In genomic region chr10:93566435-93567276, GRCh38 we compare ENCODE assay signal across 10 cellular contexts. TPM values are rescaled to one million over a fixed set of nuclear protein-coding genes. Genes with fewer than 3 reads are reported as not detected.
A peak's percentile ranks its signal among the peaks of the same experiment; 100 is the strongest.
DNase-seq lines count a peak whose midpoint lies in the region; ATAC-seq and TF ChIP-seq lines count a peak whose summit lies in the region.
"Had no signal": no experiment of that assay in that cellular context is flagged by ENCODE, and none has a peak within 500 bp of the region (broad histone marks: within the 10 kb centered on the region; RNA-seq: fewer than 3 reads in every experiment).

TSS of gene FFAR4 (plus strand) at chr10:93566665. CDS start at chr10:93566721, 56 bp downstream.

- H3K9ac ChIP-seq in duodenal mucosa (ENCODE audit: low read depth in 1 of 2, low read length in 2 of 2): no peak within 1 kb of the TSS

- DNase-seq in SKM-1 treated with dmso at 0.1 percent for 144 hours (lab: John Stamatoyannopoulos, UW; ENCODE audit: unreplicated experiment): peak; percentile 48
- DNase-seq in SKM-1 (lab: John Stamatoyannopoulos, UW; ENCODE audit: unreplicated experiment): no peak
- DNase-seq in mucosa of descending colon: peak; percentile 57 to 81 (median 80)
- no peak for DNase-seq in vagina (ENCODE audit: extremely low spot score in 2 of 2)
- DNase-seq in activated CD4-positive, alpha-beta T cell treated with anti-CD3 and anti-CD28 coated beads, Interleukin-2, amount 50 U/mL, for 1 hour: no peak
- no peak for DNase-seq in HuH-7 (ENCODE audit: low spot score)
- DNase-seq: effector CD4-positive, alpha-beta T cell had no signal

- no peak for TF ChIP-seq POLR2A in vagina (IDR thresholded peaks at IDR 0.05)

- H3K4me1 ChIP-seq in duodenal mucosa (ENCODE audit: control insufficient read depth in 1 of 2, insufficient read depth in 2 of 2, low read length in 2 of 2) (peaks cover 3 to 5% of the 10 kb centered on the region in 2 donors), mucosa of descending colon (ENCODE audit: low read depth) (peaks cover 6% of the 10 kb centered on the region), vagina (peaks cover 14% of the 10 kb centered on the region)

- H3K27me3 ChIP-seq in duodenal mucosa (ENCODE audit: control insufficient read depth in 1 of 2, insufficient read depth in 2 of 2, low read length in 2 of 2): peaks cover 36% of the 10 kb centered on the region in 2 donors
- no peaks in the 10 kb centered on the region for H3K27me3 ChIP-seq in vagina

- H3K4me3 ChIP-seq in duodenal mucosa (ENCODE audit: low read depth in 1 of 2, low read length in 2 of 2) (peak within 1 kb of the TSS; percentile 20 to 57), mucosa of descending colon (peak within 1 kb of the TSS; percentile 11), vagina (peak within 1 kb of the TSS; percentile 4 to 16)

- intact Hi-C loops in mucosa of descending colon (cut with DNase I, micrococcal nuclease): no loop called here
- intact Hi-C loops in vagina (cut with DNase I): no loop called here

- H3K9me3 ChIP-seq in duodenal mucosa (ENCODE audit: control insufficient read depth in 1 of 2, low read length in 2 of 2): no peaks in the 10 kb centered on the region
- H3K9me3 ChIP-seq in mucosa of descending colon: no peaks in the 10 kb centered on the region
- H3K9me3 ChIP-seq in vagina: no peaks in the 10 kb centered on the region

- no peak within 1 kb of the TSS for H3K27ac ChIP-seq in duodenal mucosa (ENCODE audit: low read depth, low read length)
- no peak within 1 kb of the TSS for H3K27ac ChIP-seq in vagina
- H3K27ac ChIP-seq: C4-2B had no signal

- TF ChIP-seq CTCF in mucosa of descending colon (IDR thresholded peaks at IDR 0.05): no peak
- no peak for TF ChIP-seq CTCF in vagina (IDR thresholded peaks at IDR 0.05)

- ATAC-seq in mucosa of descending colon (peak; percentile 93), GM21723 (IDR thresholded peaks at IDR 0.05; ENCODE audit: unreplicated experiment) (no peak)

- H3K36me3 ChIP-seq in duodenal mucosa (ENCODE audit: control insufficient read depth in 1 of 2, insufficient read depth in 2 of 2, low read length in 2 of 2) (no peaks in the 10 kb centered on the region), mucosa of descending colon (ENCODE audit: low read depth) (no peaks in the 10 kb centered on the region), vagina (no peaks in the 10 kb centered on the region)

RNA-seq across cellular contexts. Expression of gene FFAR4, which starts in this region (rescaled TPM):
- total RNA-seq in mucosa of descending colon: 10 to 100 TPM; 17.4 to 36.3 (median 28.7) TPM
- total RNA-seq in vagina: 1.5 TPM

Comparison
In these comparisons a context has a peak if more than half of its experiments do, and no peak if none do; other contexts are left out.
1. DNase-seq: peak in SKM-1 treated with dmso at 0.1 percent for 144 hours (single experiment) and mucosa of descending colon (3 of 3); none in SKM-1 (single experiment), vagina (0 of 2), activated CD4-positive, alpha-beta T cell treated with anti-CD3 and anti-CD28 coated beads, Interleukin-2, amount 50 U/mL, for 1 hour (single experiment) and HuH-7 (single experiment).
2. Peak in every context shown above with its lines, with median percentiles within 50 percentile points of each other: H3K4me3 ChIP-seq.